18 cellular contexts compared by ENCODE assay signal in the genomic region with DNA sequence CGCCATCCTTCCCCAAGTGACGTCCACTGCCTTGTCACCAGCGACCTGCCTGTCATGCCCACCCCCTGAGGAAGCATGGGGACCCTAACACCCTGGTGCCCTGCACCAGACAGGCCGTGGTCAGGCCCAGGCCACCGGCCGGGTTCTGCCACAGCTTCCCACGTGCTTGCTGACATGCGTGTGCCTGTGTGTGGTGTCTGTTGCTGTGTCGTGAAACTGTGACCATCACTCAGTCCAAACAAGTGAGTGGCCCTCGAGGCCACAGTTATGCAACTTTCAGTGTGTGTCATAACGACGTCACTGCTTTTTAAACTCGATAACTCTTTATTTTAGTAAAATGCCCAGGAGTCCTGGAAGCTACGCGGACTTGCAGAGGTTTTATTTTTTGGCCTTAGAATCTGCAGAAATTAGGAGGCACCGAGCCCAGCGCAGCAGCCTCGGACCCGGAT. TPM values are rescaled to one million over a fixed set of nuclear protein-coding genes. Genes with fewer than 3 reads are reported as not detected.
A peak's percentile ranks its signal among the peaks of the same experiment; 100 is the strongest.
DNase-seq lines count a peak whose midpoint lies in the region; ATAC-seq and TF ChIP-seq lines count a peak whose summit lies in the region.
"Had no signal": no experiment of that assay in that cellular context is flagged by ENCODE, and none has a peak within 500 bp of the region (broad histone marks: within the 10 kb centered on the region; RNA-seq: fewer than 3 reads in every experiment).

No MANE protein-coding gene starts in this region.

- H3K27ac ChIP-seq in RWPE2 (ENCODE audit: poor library complexity, severe bottlenecking), result peak overlapping the region; percentile 3
- H3K27ac ChIP-seq in epithelial cell of prostate, result peak overlapping the region; percentile 3
- H3K27ac ChIP-seq in neuronal stem cell (replicated peaks; ENCODE audit: low read length), result no peak overlapping the region
- H3K27ac ChIP-seq in esophagus muscularis mucosa (replicated peaks in 1 of 4), result no peak overlapping the region
- H3K27ac ChIP-seq in caudate nucleus (ENCODE audit: low read depth, low read length), result no peak overlapping the region
- H3K27ac ChIP-seq: gastroesophageal sphincter, ovary, SK-N-MC had no signal

- no CpG with 5 or more reads among the region's 19 CpGs for WGBS in neuronal stem cell (ENCODE audit: extremely low coverage in 2 of 2, insufficient read length in 2 of 2, insufficient replicate concordance in 1 of 2), 2 donors
- WGBS in esophagus muscularis mucosa, result 80% methylated on average over 18 of the region's 19 CpGs

- H2AFZ ChIP-seq in neuronal stem cell (ENCODE audit: low read length), result no peak overlapping the region

- H2AK5ac ChIP-seq in neuronal stem cell (ENCODE audit: low read depth, low read length), result peak overlapping the region; percentile 1

- H2BK15ac ChIP-seq in neuronal stem cell (ENCODE audit: low read length), result no peak overlapping the region

- DNase-seq in EH (ENCODE audit: low read depth), result peak; percentile 64
- no peak for DNase-seq in RWPE2 (ENCODE audit: low spot score)
- no peak for DNase-seq in epithelial cell of prostate (ENCODE audit: low read depth, low spot score)
- DNase-seq in neuronal stem cell (ENCODE audit: low spot score), result no peak
- no peak for DNase-seq in esophagus muscularis mucosa (ENCODE audit: extremely low spot score)
- DNase-seq in activated T-cell treated with anti-CD3 and anti-CD28 coated beads, Interleukin-2, amount 50 U/mL, for 1 hour, result no peak
- no peak for DNase-seq in caudate nucleus (lab: John Stamatoyannopoulos, UW)
- DNase-seq: activated CD4-positive, alpha-beta T cell treated with anti-CD3 and anti-CD28 coated beads for 48 hours; cerebellar nuclear complex; left cardiac atrium; NCI-H187 treated with DMSO at 0.1 percent for 48 hours; stimulated activated CD4-positive, alpha-beta T cell treated with anti-CD3 and anti-CD28 coated beads, Interleukin-4, amount 100 ng/mL, for 24 hours had no signal

- H2BK5ac ChIP-seq in neuronal stem cell (ENCODE audit: low read length), result no peak overlapping the region

- H4K91ac ChIP-seq in neuronal stem cell (ENCODE audit: low read depth, low read length, poor library complexity), result no peak overlapping the region

- H3K79me1 ChIP-seq in neuronal stem cell (ENCODE audit: low read depth, low read length), result no peaks in the 10 kb centered on the region

- H3K27me3 ChIP-seq in RWPE2 (ENCODE audit: insufficient read depth, poor library complexity, severe bottlenecking) (no peaks in the 10 kb centered on the region), neuronal stem cell (ENCODE audit: control insufficient read depth in 3 of 3, insufficient read depth in 3 of 3, low read depth in 1 of 3, low read length in 3 of 3) (no peaks in the 10 kb centered on the region), esophagus muscularis mucosa (no peaks in the 10 kb centered on the region)
- H3K27me3 ChIP-seq: gastroesophageal sphincter, ovary had no signal

- peaks cover 47% of the 10 kb centered on the region for H3K36me3 ChIP-seq in RWPE2 (ENCODE audit: low read depth)
- H3K36me3 ChIP-seq in neuronal stem cell (replicated peaks in 1 of 2; ENCODE audit: control insufficient read depth in 2 of 2, insufficient read depth in 2 of 2, low read length in 2 of 2), result no peaks in the 10 kb centered on the region
- peaks cover 5 to 56% (median 40%) of the 10 kb centered on the region in 4 donors for H3K36me3 ChIP-seq in esophagus muscularis mucosa
- H3K36me3 ChIP-seq: ovary had no signal

- H2BK12ac ChIP-seq in neuronal stem cell (ENCODE audit: low read length), result no peak overlapping the region

- peaks cover 18% of the 10 kb centered on the region for H3K4me1 ChIP-seq in RWPE2 (ENCODE audit: insufficient read depth, poor library complexity, severe bottlenecking)
- H3K4me1 ChIP-seq in neuronal stem cell (ENCODE audit: control insufficient read depth in 2 of 2, insufficient read depth in 1 of 2, low read depth in 1 of 2, low read length in 2 of 2), result peaks cover 3 to 6% of the 10 kb centered on the region in 2 donors
- H3K4me1 ChIP-seq in esophagus muscularis mucosa, result peaks cover 17 to 31% (median 23%) of the 10 kb centered on the region in 4 donors
- H3K4me1 ChIP-seq: HAP-1 had no signal

- no peaks in the 10 kb centered on the region for H3K9me3 ChIP-seq in RWPE2 (ENCODE audit: severe bottlenecking)
- H3K9me3 ChIP-seq in neuronal stem cell (replicated peaks in 1 of 2; ENCODE audit: control insufficient read depth in 2 of 2, insufficient read depth in 1 of 2, low read depth in 1 of 2, low read length in 2 of 2), result no peaks in the 10 kb centered on the region
- H3K9me3 ChIP-seq in esophagus muscularis mucosa, result no peaks in the 10 kb centered on the region
- H3K9me3 ChIP-seq: gastroesophageal sphincter, HAP-1, ovary had no signal

- ATAC-seq in RWPE2 (ENCODE audit: low read depth) (0 out of 3 replicates have a peak, but pooled peaks have one; percentile 2), GM18870 (IDR thresholded peaks at IDR 0.05; ENCODE audit: unreplicated experiment) (no peak)
- ATAC-seq: gastroesophageal sphincter, left cardiac atrium had no signal

- no peak overlapping the region for H3K9ac ChIP-seq in neuronal stem cell (ENCODE audit: low read depth, low read length, poor library complexity)

- no peak overlapping the region for H3K14ac ChIP-seq in neuronal stem cell (ENCODE audit: low read length)

- TF ChIP-seq EP300 in esophagus muscularis mucosa (IDR thresholded peaks at IDR 0.05), result no peak

- H3K4me2 ChIP-seq in neuronal stem cell (ENCODE audit: insufficient read depth, low read length, poor library complexity, severe bottlenecking), result no peak overlapping the region

- H4K8ac ChIP-seq in neuronal stem cell (ENCODE audit: low read depth, low read length), result no peak overlapping the region

- H3K4me3 ChIP-seq in RWPE2 (ENCODE audit: severe bottlenecking) (no peak overlapping the region), neuronal stem cell (ENCODE audit: low read length in 2 of 2) (no peak overlapping the region), esophagus muscularis mucosa (no peak overlapping the region)
- H3K4me3 ChIP-seq: gastroesophageal sphincter, HAP-1, ovary, SK-N-MC had no signal

- intact Hi-C loops in esophagus muscularis mucosa (cut with DNase I), result loop anchor here (10.0 kb wide), 1 partner anchor 305 kb away; no protein-coding TSS in a partner anchor

- H3K4ac ChIP-seq in neuronal stem cell (ENCODE audit: low read length), result no peak overlapping the region

- no peak overlapping the region for H3K23ac ChIP-seq in neuronal stem cell (ENCODE audit: low read depth, low read length, poor library complexity)

- no peak for TF ChIP-seq POLR2A in esophagus muscularis mucosa (IDR thresholded peaks at IDR 0.05; ENCODE audit: low read depth)

- no peak overlapping the region for H2BK120ac ChIP-seq in neuronal stem cell (ENCODE audit: low read depth, low read length)

- H3K18ac ChIP-seq in neuronal stem cell (ENCODE audit: low read length), result no peak overlapping the region

- no peak for TF ChIP-seq CTCF in RWPE2 (IDR thresholded peaks at IDR 0.05; ENCODE audit: poor library complexity, severe bottlenecking)
- TF ChIP-seq CTCF in esophagus muscularis mucosa (IDR thresholded peaks at IDR 0.05), result no peak

RNA-seq across cellular contexts. Expression of a gene that starts 8.5 kb away (rescaled TPM):
- 0.21 TPM for polyA plus RNA-seq in neuronal stem cell (2013, experiment 1 of 2)
- polyA plus RNA-seq in neuronal stem cell (2013, experiment 2 of 2), result not detected
- total RNA-seq in esophagus muscularis mucosa, result under 1 TPM in 1 of 4 donors, not detected in 3; 0.66 TPM
- total RNA-seq: gastroesophageal sphincter, left cardiac atrium had no signal
- polyA plus RNA-seq: ovary had no signal

RNA-seq across cellular contexts. Expression of a gene that starts 20.0 kb away (rescaled TPM):
- 12.5 TPM for polyA plus RNA-seq in neuronal stem cell (2013, experiment 1 of 2)
- 12.8 TPM for polyA plus RNA-seq in neuronal stem cell (2013, experiment 2 of 2)
- total RNA-seq in esophagus muscularis mucosa, result 10 to 100 TPM; 30.3 to 57.4 (median 55.2) TPM

RNA-seq across cellular contexts. Expression of a gene that starts 26.8 kb away (rescaled TPM):
- not detected for polyA plus RNA-seq in neuronal stem cell (2013, experiment 1 of 2)
- polyA plus RNA-seq in neuronal stem cell (2013, experiment 2 of 2), result not detected
- total RNA-seq in esophagus muscularis mucosa, result not detected
- total RNA-seq: activated T-helper 2 cell treated with anti-CD3 and anti-CD28 coated beads, Interferon-gamma antibody, Interleukin-2, Interleukin-4, amounts not matched to agents 10 μg/mL and 5 μg/mL and 100 μg/mL, durations not matched to agents 14 hours and 24 hours and 36 hours; gastroesophageal sphincter; left cardiac atrium had no signal

RNA-seq across cellular contexts. Expression of a gene that starts 46.2 kb away (rescaled TPM):
- polyA plus RNA-seq in neuronal stem cell (2013, experiment 1 of 2), result not detected
- not detected for polyA plus RNA-seq in neuronal stem cell (2013, experiment 2 of 2)
- not detected for total RNA-seq in esophagus muscularis mucosa
- total RNA-seq: activated T-helper 2 cell treated with anti-CD3 and anti-CD28 coated beads, Interferon-gamma antibody, Interleukin-2, Interleukin-4, amounts not matched to agents 10 μg/mL and 5 μg/mL and 100 μg/mL, durations not matched to agents 14 hours and 24 hours and 36 hours; gastroesophageal sphincter; left cardiac atrium had no signal
- polyA plus RNA-seq: ovary had no signal

Comparison
In these comparisons a context has a peak if more than half of its experiments do, and no peak if none do; other contexts are left out.
1. H3K27ac ChIP-seq: peak in RWPE2 (single experiment) and epithelial cell of prostate (single experiment); none in neuronal stem cell (single experiment), esophagus muscularis mucosa (0 of 4) and caudate nucleus (single experiment).